Comparison of ENCODE assay signal across 8 cellular contexts in the genomic region with DNA sequence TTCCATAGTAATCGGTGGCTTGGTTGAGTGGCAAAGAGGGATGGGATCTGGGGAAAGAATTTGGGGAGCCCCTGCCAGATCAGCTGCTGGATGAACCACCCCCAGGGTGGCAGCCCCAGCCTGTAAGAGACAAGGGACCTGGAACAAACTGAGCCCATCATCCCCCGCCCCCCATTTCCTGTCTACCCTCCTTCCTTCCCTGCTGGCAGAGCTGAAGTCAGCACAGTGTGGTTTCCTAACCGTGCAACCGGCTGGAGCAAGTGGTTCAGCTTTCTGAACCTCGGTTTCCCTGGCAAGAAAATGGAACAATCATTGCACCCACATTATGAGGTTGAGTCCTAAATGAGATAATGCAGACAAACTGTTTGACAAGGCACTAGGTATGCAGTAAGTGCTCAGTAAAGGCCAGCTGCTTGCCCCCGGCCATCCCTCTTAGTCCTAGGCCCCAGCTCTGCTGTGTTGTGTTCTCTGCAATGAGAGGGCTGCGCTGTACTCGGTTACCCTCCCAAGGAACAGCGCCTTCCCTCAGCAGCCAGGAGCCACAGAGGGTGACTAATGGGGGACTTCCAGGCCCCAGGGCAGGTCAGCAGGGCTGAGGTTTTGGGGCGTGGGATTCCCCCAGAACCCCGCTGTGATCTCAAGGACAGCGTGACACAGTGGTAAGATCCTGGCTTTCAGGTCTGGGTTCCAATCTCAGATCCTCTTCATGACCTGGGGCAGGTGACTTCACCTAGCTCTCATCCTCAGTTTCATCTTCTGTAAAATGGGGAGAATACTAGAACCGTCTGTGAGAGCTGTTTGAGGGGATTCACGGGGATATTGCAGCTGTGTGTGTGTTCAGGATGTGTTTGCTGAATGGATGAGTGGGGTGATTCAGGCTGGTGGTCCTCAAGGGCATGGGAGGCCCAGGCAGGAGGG. TPM values are rescaled to one million over a fixed set of nuclear protein-coding genes. Genes with fewer than 3 reads are reported as not detected.
DNase-seq lines count a peak whose midpoint lies in the region; ATAC-seq lines count a peak whose summit lies in the region.

No MANE protein-coding gene starts in this region.

- CTCF ChIA-PET in activated naive CD4-positive, alpha-beta T cell treated with anti-CD3 and anti-CD28 coated beads, Interleukin-2, amount 10 ng/mL, durations not matched to agents 7 days and 5 days (lab: Charles Lee) = interaction anchor here (0.6 to 9.2 kb wide), 27 partner anchors 8 to 333 kb away, joined by 3 to 268 read pairs (median 4); a partner anchor contains a TSS

- DNase-seq in RPMI7951 (ENCODE audit: low read depth) (peak; percentile 90), pons (ENCODE audit: low spot score) (peak; percentile 45), SW480 (ENCODE audit: low spot score) (no peak), NCI-H2029 treated with DMSO at 0.1 percent for 48 hours (lab: John Stamatoyannopoulos, UW) (no peak), SIG-M5 (lab: John Stamatoyannopoulos, UW) (no peak)
- DNase-seq in activated naive CD4-positive, alpha-beta T cell treated with anti-CD3 and anti-CD28 coated beads, Interleukin-2, amount 10 ng/mL, durations not matched to agents 7 days and 5 days = peak; percentile 62

- H3K9me3 Mint-ChIP-seq in activated naive CD4-positive, alpha-beta T cell treated with anti-CD3 and anti-CD28 coated beads, Interleukin-2, amount 10 ng/mL, durations not matched to agents 7 days and 5 days = peaks cover 15% of the 10 kb centered on the region

- no peak overlapping the region for H3K4me3 Mint-ChIP-seq in activated naive CD4-positive, alpha-beta T cell treated with anti-CD3 and anti-CD28 coated beads, Interleukin-2, amount 10 ng/mL, durations not matched to agents 7 days and 5 days

- peaks cover 61% of the 10 kb centered on the region for H3K36me3 Mint-ChIP-seq in activated naive CD4-positive, alpha-beta T cell treated with anti-CD3 and anti-CD28 coated beads, Interleukin-2, amount 10 ng/mL, durations not matched to agents 7 days and 5 days

- ATAC-seq in GM18508 (IDR thresholded peaks at IDR 0.05; ENCODE audit: insufficient read depth, unreplicated experiment) (peak; percentile 61), HG02852 (IDR thresholded peaks at IDR 0.05; ENCODE audit: unreplicated experiment) (peak; percentile 85)

- peak overlapping the region; percentile 76 for H3K27ac Mint-ChIP-seq in activated naive CD4-positive, alpha-beta T cell treated with anti-CD3 and anti-CD28 coated beads, Interleukin-2, amount 10 ng/mL, durations not matched to agents 7 days and 5 days

- no peaks in the 10 kb centered on the region for H3K27me3 Mint-ChIP-seq in activated naive CD4-positive, alpha-beta T cell treated with anti-CD3 and anti-CD28 coated beads, Interleukin-2, amount 10 ng/mL, durations not matched to agents 7 days and 5 days

- H3K4me1 Mint-ChIP-seq in activated naive CD4-positive, alpha-beta T cell treated with anti-CD3 and anti-CD28 coated beads, Interleukin-2, amount 10 ng/mL, durations not matched to agents 7 days and 5 days = peaks cover 55% of the 10 kb centered on the region

RNA-seq across cellular contexts. Expression of a gene that starts 16.5 kb away (rescaled TPM):
- total RNA-seq in RPMI7951 (2014; rRNA removed; shearing (Covaris generic)) = 0.88 and 1.7 TPM in 2 replicates

RNA-seq across cellular contexts. Expression of a gene that starts 19.3 kb away (rescaled TPM):
- 173 and 232 TPM in 2 replicates for total RNA-seq in RPMI7951 (2014; rRNA removed; shearing (Covaris generic))

RNA-seq across cellular contexts. Expression of a gene that starts 54.8 kb away (rescaled TPM):
- 120 and 127 TPM in 2 replicates for total RNA-seq in RPMI7951 (2014; rRNA removed; shearing (Covaris generic))

RNA-seq across cellular contexts. Expression of a gene that starts 56.2 kb away (rescaled TPM):
- 32.5 and 37.6 TPM in 2 replicates for total RNA-seq in RPMI7951 (2014; rRNA removed; shearing (Covaris generic))

Comparison
In these comparisons a context has a peak if more than half of its experiments do, and no peak if none do; other contexts are left out.
1. DNase-seq: peak in RPMI7951 (single experiment), activated naive CD4-positive, alpha-beta T cell treated with anti-CD3 and anti-CD28 coated beads, Interleukin-2, amount 10 ng/mL, durations not matched to agents 7 days and 5 days (single experiment) and pons (single experiment); none in SW480 (single experiment), NCI-H2029 treated with DMSO at 0.1 percent for 48 hours (single experiment) and SIG-M5 (single experiment).